24 cellular contexts compared by ENCODE assay signal in genomic region chr16:1047801-1048200, GRCh38. TPM values are rescaled to one million over a fixed set of nuclear protein-coding genes. Genes with fewer than 3 reads are reported as not detected.
"Had no signal": no experiment of that assay in that cellular context is flagged by ENCODE, and none has a peak within 500 bp of the region (broad histone marks: within the 10 kb centered on the region; RNA-seq: fewer than 3 reads in every experiment).

No MANE protein-coding gene starts in this region.

- H3K4me1 ChIP-seq: parathyroid adenoma had no signal

- DNase-seq: activated CD4-positive, alpha-beta T cell treated with anti-CD3 and anti-CD28 coated beads, Interleukin-2, amount 50 U/mL, for 4 hours; activated effector memory CD4-positive, alpha-beta T cell treated with Interleukin-2 at 50 U/mL for 16 hours; activated naive CD4-positive, alpha-beta T cell treated with Interleukin-2 at 50 U/mL for 16 hours; activated T-cell treated with anti-CD3 and anti-CD28 coated beads for 4 hours; cerebellar nuclear complex; effector memory CD8-positive, alpha-beta T cell; erythroblast; naive B cell; stimulated activated naive CD4-positive, alpha-beta T cell treated with Interleukin-2 at 50 U/mL for 16 hours; uterus had no signal

- H3K27ac ChIP-seq: body of pancreas, coronary artery, gastroesophageal sphincter, hepatocyte, parathyroid adenoma, right atrium auricular region, thoracic aorta, uterus had no signal

- H2AFZ ChIP-seq: hepatocyte, parathyroid adenoma had no signal

- H3K36me3 ChIP-seq: gastroesophageal sphincter, right atrium auricular region, thoracic aorta, uterus had no signal

- H3K27me3 ChIP-seq: body of pancreas, hepatocyte, right atrium auricular region had no signal

- H3K9ac ChIP-seq: parathyroid adenoma had no signal

- H3K4me3 ChIP-seq: body of pancreas, coronary artery, gastroesophageal sphincter, hepatocyte, right atrium auricular region, thoracic aorta, uterus had no signal

- H3K79me2 ChIP-seq: hepatocyte, parathyroid adenoma had no signal

- H3K9me3 ChIP-seq: body of pancreas, gastroesophageal sphincter, right atrium auricular region, thoracic aorta, uterus had no signal

RNA-seq across cellular contexts. Expression of gene SSTR5, which starts 24.7 kb away (rescaled TPM):
- total RNA-seq: activated T-cell treated with anti-CD3 and anti-CD28 coated beads, Interleukin-2, amount 50 U/mL, for 72 hours; gastroesophageal sphincter; mesothelial cell of epicardium; T-helper 2 cell treated with Interferon-gamma antibody and Interleukin-4, amounts not matched to agents 100 ng/mL and 5 ng/mL, for 36 hours; uterus had no signal

RNA-seq across cellular contexts. Expression of gene C1QTNF8, which starts 48.2 kb away (rescaled TPM):
- total RNA-seq: activated T-cell treated with anti-CD3 and anti-CD28 coated beads, Interleukin-2, amount 50 U/mL, for 72 hours; body of pancreas; gastroesophageal sphincter; hepatocyte; left cardiac atrium; lower leg skin; mesothelial cell of epicardium; pulmonary artery endothelial cell; right atrium auricular region; T-helper 2 cell treated with Interferon-gamma antibody and Interleukin-4, amounts not matched to agents 100 ng/mL and 5 ng/mL, for 36 hours; uterus had no signal
- polyA plus RNA-seq: adipose tissue, hepatocyte had no signal
